ENCODE assay signal across 33 cellular contexts in the genomic region with DNA sequence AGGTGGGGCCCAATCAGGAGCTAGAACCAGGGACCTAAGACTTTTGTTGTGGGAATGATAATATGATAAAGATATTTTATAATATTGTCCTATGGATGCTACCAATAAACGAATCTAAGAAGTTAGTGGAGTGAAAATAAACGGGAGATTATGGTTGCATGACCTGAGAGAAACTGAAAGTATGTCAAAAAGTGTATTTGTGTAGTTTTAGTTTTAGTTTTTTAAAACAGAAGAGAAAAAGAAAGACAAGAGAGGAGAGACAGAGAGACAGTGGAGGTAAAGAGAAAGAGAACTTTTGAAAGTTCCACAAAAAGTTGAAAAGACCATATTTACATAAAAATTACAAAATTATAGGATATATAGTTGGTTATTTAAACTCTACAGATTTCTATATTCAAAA.
DNase-seq lines count a peak whose midpoint lies in the region; ATAC-seq and TF ChIP-seq lines count a peak whose summit lies in the region.
"Had no signal": no experiment of that assay in that cellular context is flagged by ENCODE, and none has a peak within 500 bp of the region (broad histone marks: within the 10 kb centered on the region; RNA-seq: fewer than 3 reads in every experiment).

No MANE protein-coding gene starts in this region.

- peaks cover 22% of the 10 kb centered on the region for H3K4me1 ChIP-seq in OCI-LY7 (ENCODE audit: insufficient read depth, low read length, poor library complexity, severe bottlenecking)
- H3K4me1 ChIP-seq in vagina: no peaks in the 10 kb centered on the region
- H3K4me1 ChIP-seq: esophagus squamous epithelium, foreskin keratinocyte, heart left ventricle, tibial artery had no signal

- intact Hi-C loops in OCI-LY7 (cut with micrococcal nuclease; ENCODE audit: unreplicated experiment) (loop anchor here (10.0 kb wide), 1 partner anchor 1043 kb away; no protein-coding TSS in a partner anchor), vagina (cut with DNase I) (no loop called here)

- ATAC-seq in GM19395 (IDR thresholded peaks at IDR 0.05; ENCODE audit: unreplicated experiment) (peak; percentile 80), HG03135 (IDR thresholded peaks at IDR 0.05; ENCODE audit: unreplicated experiment) (peak; percentile 62), HG03469 (IDR thresholded peaks at IDR 0.05; ENCODE audit: unreplicated experiment) (no peak)
- ATAC-seq: foreskin keratinocyte, heart left ventricle, K562, left ventricle myocardium superior, sciatic nerve had no signal

- H3K9me3 ChIP-seq in OCI-LY7 (ENCODE audit: low read length) (peaks cover 11% of the 10 kb centered on the region; the same call in 1 of the 2 replicates), vagina (no peaks in the 10 kb centered on the region)
- H3K9me3 ChIP-seq: esophagus squamous epithelium, HAP-1, Peyer's patch, tibial artery had no signal

- BruUV-seq in OCI-LY7 (replicated peaks; lab: Mats Ljungman, UMichigan): no TSS peak

- H3K36me3 ChIP-seq in OCI-LY7 (ENCODE audit: insufficient read depth, low read length) (no peaks in the 10 kb centered on the region; the same call in 1 of the 2 replicates), vagina (no peaks in the 10 kb centered on the region)
- H3K36me3 ChIP-seq: esophagus squamous epithelium, HAP-1, heart left ventricle, Peyer's patch, tibial artery had no signal

- peak overlapping the region; percentile 73 for H2AFZ ChIP-seq in OCI-LY7 (ENCODE audit: low read length)

- no peak overlapping the region for H3K4me3 ChIP-seq in OCI-LY7 (ENCODE audit: low read depth, low read length, poor library complexity, severe bottlenecking)
- no peak overlapping the region for H3K4me3 ChIP-seq in vagina
- H3K4me3 ChIP-seq: dorsolateral prefrontal cortex, esophagus squamous epithelium, HAP-1, heart left ventricle, K562, tibial artery had no signal

- TF ChIP-seq CTCF in OCI-LY7 (conservative IDR thresholded peaks at IDR 0.05; ENCODE audit: low read length) (no peak), vagina (IDR thresholded peaks at IDR 0.05) (no peak)

- no peaks in the 10 kb centered on the region for H3K27me3 ChIP-seq in vagina
- H3K27me3 ChIP-seq: dorsolateral prefrontal cortex, esophagus squamous epithelium, foreskin keratinocyte, heart left ventricle, Peyer's patch, tibial artery had no signal

- TF ChIP-seq POLR2A in vagina (IDR thresholded peaks at IDR 0.05): no peak

- POLR2A ChIA-PET in OCI-LY7 (lab: Charles Lee): interaction anchor here (1.0 kb wide), 1 partner anchor 8 kb away, joined by 5 read pairs; no protein-coding TSS in a partner anchor
- POLR2A ChIA-PET in HEK293T (lab: Yijun Ruan, JAX): no interaction called here

- no peaks in the 10 kb centered on the region; the same call in 1 of the 2 replicates for H3K79me2 ChIP-seq in OCI-LY7 (ENCODE audit: insufficient read depth, low read depth, low read length)

- no peaks in the 10 kb centered on the region for H3K9me2 ChIP-seq in OCI-LY7 (ENCODE audit: insufficient read depth, low read length)

- DNase-seq in OCI-LY7 (ENCODE audit: low spot score): no peak
- DNase-seq in HEK293T (ENCODE audit: extremely low spot score): no peak
- DNase-seq in NCI-H2107 (lab: John Stamatoyannopoulos, UW): no peak
- DNase-seq in vagina (ENCODE audit: extremely low spot score in 2 of 2): no peak
- DNase-seq: activated CD4-positive, alpha-beta memory T cell treated with anti-CD3 and anti-CD28 coated beads, Interleukin-2, amount 10 ng/mL, durations not matched to agents 7 days and 5 days; activated CD4-positive, alpha-beta T cell treated with anti-CD3 and anti-CD28 coated beads for 1 hour; activated CD8-positive, alpha-beta memory T cell treated with anti-CD3 and anti-CD28 coated beads, Interleukin-2, amount 50 U/mL, for 4 hours; activated naive CD4-positive, alpha-beta T cell treated with anti-CD3 and anti-CD28 coated beads for 36 hours; amniotic stem cell; cerebellar nuclear complex; COR-L47; dorsolateral prefrontal cortex; esophagus squamous epithelium; foreskin keratinocyte; heart left ventricle; left ventricle myocardium superior; NCI-H1417 treated with DMSO at 0.1 percent for 48 hours; NCI-H2227 treated with DMSO at 0.1 percent for 48 hours; NCI-H526; NK-92 treated with Interleukin-12 subunit alpha and Interleukin-12 subunit beta, amount 100 ng/mL, for 24 hours; Peyer's patch; posterior cingulate gyrus; SHP77; stimulated activated CD4-positive, alpha-beta T cell treated with anti-CD3 and anti-CD28 coated beads, Interleukin-12 subunit alpha, Interleukin-12 subunit beta, amount 100 ng/mL, for 4 hours; stimulated activated CD4-positive, alpha-beta T cell treated with anti-CD3 and anti-CD28 coated beads, Interleukin-2, amount 100 ng/mL, for 48 hours; tibial artery had no signal

- no peaks in the 10 kb centered on the region for H4K20me1 ChIP-seq in OCI-LY7 (ENCODE audit: insufficient read depth, low read length)

- CTCF ChIA-PET in OCI-LY7 (lab: Charles Lee; ENCODE audit: unreplicated experiment) (no interaction called here), HEK293T (lab: Yijun Ruan, JAX) (no interaction called here)

- H3K4me2 ChIP-seq in OCI-LY7 (ENCODE audit: low read length): peak overlapping the region; percentile 44

- H3K27ac ChIP-seq in OCI-LY7 (ENCODE audit: low read depth, low read length, poor library complexity, severe bottlenecking): no peak overlapping the region
- H3K27ac ChIP-seq in vagina: no peak overlapping the region
- H3K27ac ChIP-seq: C4-2B, dorsolateral prefrontal cortex, esophagus squamous epithelium, foreskin keratinocyte, heart left ventricle, Peyer's patch, tibial artery had no signal

TF ChIP-seq in HEK293T, 16 proteins besides CTCF, POLR2A, EP300 and RAD21:
- TF ChIP-seq L3MBTL2 (conservative IDR thresholded peaks at IDR 0.05) (no peak), SP1 (IDR thresholded peaks at IDR 0.05) (no peak), SUZ12 (IDR thresholded peaks at IDR 0.05) (no peak), ARNT (IDR thresholded peaks at IDR 0.05) (no peak), CTBP1 (IDR thresholded peaks at IDR 0.05; ENCODE audit: borderline replicate concordance) (no peak), FOXK2 (IDR thresholded peaks at IDR 0.05) (no peak)
- TF ChIP-seq, protein P1, sequence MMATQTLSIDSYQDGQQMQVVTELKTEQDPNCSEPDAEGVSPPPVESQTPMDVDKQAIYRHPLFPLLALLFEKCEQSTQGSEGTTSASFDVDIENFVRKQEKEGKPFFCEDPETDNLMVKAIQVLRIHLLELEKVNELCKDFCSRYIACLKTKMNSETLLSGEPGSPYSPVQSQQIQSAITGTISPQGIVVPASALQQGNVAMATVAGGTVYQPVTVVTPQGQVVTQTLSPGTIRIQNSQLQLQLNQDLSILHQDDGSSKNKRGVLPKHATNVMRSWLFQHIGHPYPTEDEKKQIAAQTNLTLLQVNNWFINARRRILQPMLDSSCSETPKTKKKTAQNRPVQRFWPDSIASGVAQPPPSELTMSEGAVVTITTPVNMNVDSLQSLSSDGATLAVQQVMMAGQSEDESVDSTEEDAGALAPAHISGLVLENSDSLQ (IDR thresholded peaks at IDR 0.05): no peak
